Comparison of ENCODE assay signal across 22 cellular contexts in genomic region chr16:88720396-88720970, GRCh38. TPM values are rescaled to one million over a fixed set of nuclear protein-coding genes. Genes with fewer than 3 reads are reported as not detected.
DNase-seq lines count a peak whose midpoint lies in the region; ATAC-seq and TF ChIP-seq lines count a peak whose summit lies in the region.
"Had no signal": no experiment of that assay in that cellular context is flagged by ENCODE, and none has a peak within 500 bp of the region (broad histone marks: within the 10 kb centered on the region; RNA-seq: fewer than 3 reads in every experiment).

No MANE protein-coding gene starts in this region.

- POLR2A ChIA-PET in activated naive CD8-positive, alpha-beta T cell treated with anti-CD3 and anti-CD28 coated beads, Interleukin-2, amount 10 ng/mL, durations not matched to agents 7 days and 5 days (lab: Charles Lee): no interaction called here

- TF ChIP-seq CTCF in HFFc6 (IDR thresholded peaks at IDR 0.05): no peak

- ATAC-seq in activated naive CD8-positive, alpha-beta T cell treated with anti-CD3 and anti-CD28 coated beads, Interleukin-2, amount 10 ng/mL, durations not matched to agents 7 days and 5 days (ENCODE audit: low read depth): no peak
- ATAC-seq in stimulated activated effector memory CD8-positive, alpha-beta T cell treated with anti-CD3 and anti-CD28 coated beads, Interleukin-12 subunit alpha, Interleukin-12 subunit beta, amount 100 ng/mL, for 72 hours: no peak
- no peak for ATAC-seq in esophagus mucosa
- no peak for ATAC-seq in GM18870 (IDR thresholded peaks at IDR 0.05; ENCODE audit: unreplicated experiment)
- ATAC-seq: A549 had no signal

- H3K9me3 Mint-ChIP-seq in activated naive CD4-positive, alpha-beta T cell treated with anti-CD3 and anti-CD28 coated beads, Interleukin-2, amount 50 U/mL, for 24 hours: no peaks in the 10 kb centered on the region
- H3K9me3 Mint-ChIP-seq in HFFc6: no peaks in the 10 kb centered on the region
- H3K9me3 Mint-ChIP-seq in activated naive CD8-positive, alpha-beta T cell treated with anti-CD3 and anti-CD28 coated beads, Interleukin-2, amount 10 ng/mL, durations not matched to agents 7 days and 5 days: no peaks in the 10 kb centered on the region
- no peaks in the 10 kb centered on the region for H3K9me3 Mint-ChIP-seq in stimulated activated effector memory CD8-positive, alpha-beta T cell treated with anti-CD3 and anti-CD28 coated beads, Interleukin-12 subunit alpha, Interleukin-12 subunit beta, amount 100 ng/mL, for 72 hours
- H3K9me3 Mint-ChIP-seq: CD14-positive monocyte, IgD-negative memory B cell had no signal

- no peaks in the 10 kb centered on the region for H3K4me1 Mint-ChIP-seq in activated naive CD4-positive, alpha-beta T cell treated with anti-CD3 and anti-CD28 coated beads, Interleukin-2, amount 50 U/mL, for 24 hours
- H3K4me1 Mint-ChIP-seq in HFFc6 (ENCODE audit: low read depth): no peaks in the 10 kb centered on the region
- H3K4me1 Mint-ChIP-seq in activated naive CD8-positive, alpha-beta T cell treated with anti-CD3 and anti-CD28 coated beads, Interleukin-2, amount 10 ng/mL, durations not matched to agents 7 days and 5 days: peaks cover 2% of the 10 kb centered on the region
- H3K4me1 Mint-ChIP-seq in stimulated activated effector memory CD8-positive, alpha-beta T cell treated with anti-CD3 and anti-CD28 coated beads, Interleukin-12 subunit alpha, Interleukin-12 subunit beta, amount 100 ng/mL, for 72 hours: peaks cover 13% of the 10 kb centered on the region
- H3K4me1 Mint-ChIP-seq: B cell, CD14-positive monocyte, IgD-negative memory B cell had no signal

- H3K27ac Mint-ChIP-seq in activated naive CD4-positive, alpha-beta T cell treated with anti-CD3 and anti-CD28 coated beads, Interleukin-2, amount 50 U/mL, for 24 hours: peak overlapping the region; percentile 59
- peak overlapping the region; percentile 31; the same call in 1 of the 2 replicates for H3K27ac Mint-ChIP-seq in HFFc6
- peak overlapping the region; percentile 20 for H3K27ac Mint-ChIP-seq in activated naive CD8-positive, alpha-beta T cell treated with anti-CD3 and anti-CD28 coated beads, Interleukin-2, amount 10 ng/mL, durations not matched to agents 7 days and 5 days
- peak overlapping the region; percentile 72 for H3K27ac Mint-ChIP-seq in stimulated activated effector memory CD8-positive, alpha-beta T cell treated with anti-CD3 and anti-CD28 coated beads, Interleukin-12 subunit alpha, Interleukin-12 subunit beta, amount 100 ng/mL, for 72 hours
- H3K27ac Mint-ChIP-seq: B cell, IgD-negative memory B cell had no signal

- DNase-seq in activated naive CD4-positive, alpha-beta T cell treated with Interleukin-2 at 50 U/mL for 16 hours: no peak
- no peak for DNase-seq in HFFc6
- DNase-seq in activated naive CD8-positive, alpha-beta T cell treated with anti-CD3 and anti-CD28 coated beads, Interleukin-2, amount 10 ng/mL, durations not matched to agents 7 days and 5 days: no peak
- no peak for DNase-seq in stimulated activated effector memory CD8-positive, alpha-beta T cell treated with anti-CD3 and anti-CD28 coated beads, Interleukin-12 subunit alpha, Interleukin-12 subunit beta, amount 100 ng/mL, for 72 hours (ENCODE audit: low spot score in 2 of 2)
- DNase-seq in NCI-H1694 (lab: John Stamatoyannopoulos, UW): no peak
- DNase-seq: EL, Karpas-422, NCI-H1694 treated with DMSO at 0.1 percent for 48 hours, NCI-H2081 treated with DMSO at 0.1 percent for 48 hours, NCI-H2171 treated with DMSO at 0.1 percent for 48 hours, NCI-H446, NCI-H526, OCI-M1, SHP77 had no signal

- peaks cover 5% of the 10 kb centered on the region for H3K36me3 Mint-ChIP-seq in activated naive CD4-positive, alpha-beta T cell treated with anti-CD3 and anti-CD28 coated beads, Interleukin-2, amount 50 U/mL, for 24 hours
- H3K36me3 Mint-ChIP-seq in HFFc6 (ENCODE audit: low read depth): peaks cover 25% of the 10 kb centered on the region
- H3K36me3 Mint-ChIP-seq in activated naive CD8-positive, alpha-beta T cell treated with anti-CD3 and anti-CD28 coated beads, Interleukin-2, amount 10 ng/mL, durations not matched to agents 7 days and 5 days: peaks cover 10% of the 10 kb centered on the region
- peaks cover 95% of the 10 kb centered on the region for H3K36me3 Mint-ChIP-seq in stimulated activated effector memory CD8-positive, alpha-beta T cell treated with anti-CD3 and anti-CD28 coated beads, Interleukin-12 subunit alpha, Interleukin-12 subunit beta, amount 100 ng/mL, for 72 hours
- H3K36me3 Mint-ChIP-seq: IgD-negative memory B cell had no signal

- H3K27me3 Mint-ChIP-seq in activated naive CD4-positive, alpha-beta T cell treated with anti-CD3 and anti-CD28 coated beads, Interleukin-2, amount 50 U/mL, for 24 hours: no peaks in the 10 kb centered on the region
- H3K27me3 Mint-ChIP-seq in HFFc6 (ENCODE audit: insufficient read depth): peaks cover 7% of the 10 kb centered on the region
- H3K27me3 Mint-ChIP-seq in activated naive CD8-positive, alpha-beta T cell treated with anti-CD3 and anti-CD28 coated beads, Interleukin-2, amount 10 ng/mL, durations not matched to agents 7 days and 5 days: no peaks in the 10 kb centered on the region
- H3K27me3 Mint-ChIP-seq: B cell, IgD-negative memory B cell had no signal

- H3K4me3 Mint-ChIP-seq in activated naive CD4-positive, alpha-beta T cell treated with anti-CD3 and anti-CD28 coated beads, Interleukin-2, amount 50 U/mL, for 24 hours: no peak overlapping the region
- no peak overlapping the region for H3K4me3 Mint-ChIP-seq in HFFc6
- H3K4me3 Mint-ChIP-seq in activated naive CD8-positive, alpha-beta T cell treated with anti-CD3 and anti-CD28 coated beads, Interleukin-2, amount 10 ng/mL, durations not matched to agents 7 days and 5 days: no peak overlapping the region
- H3K4me3 Mint-ChIP-seq in stimulated activated effector memory CD8-positive, alpha-beta T cell treated with anti-CD3 and anti-CD28 coated beads, Interleukin-12 subunit alpha, Interleukin-12 subunit beta, amount 100 ng/mL, for 72 hours: no peak overlapping the region
- H3K4me3 Mint-ChIP-seq: B cell, CD14-positive monocyte, IgD-negative memory B cell had no signal

RNA-seq across cellular contexts. Expression of gene CTU2, which starts 14.2 kb away (rescaled TPM):
- total RNA-seq in HFFc6 (2021; fragmentation: NEBNext Ultra II Directional; extraction: Animal tissue kit (Norgen Biotek cat#: 25700)): 10 to 100 TPM; 26.2 to 37.0 (median 33.2) TPM
- total RNA-seq in activated naive CD8-positive, alpha-beta T cell treated with anti-CD3 and anti-CD28 coated beads, Interleukin-2, amount 10 ng/mL, durations not matched to agents 7 days and 5 days: 10 to 100 TPM; 22.8 to 25.7 TPM
- total RNA-seq in esophagus mucosa: 14.3 TPM

RNA-seq across cellular contexts. Expression of gene RNF166, which starts 14.3 kb away (rescaled TPM):
- total RNA-seq in HFFc6 (2021; fragmentation: NEBNext Ultra II Directional; extraction: Animal tissue kit (Norgen Biotek cat#: 25700)): 10 to 100 TPM; 10.3 to 18.3 (median 13.2) TPM
- 100 to 1,000 TPM; 227 to 229 TPM for total RNA-seq in activated naive CD8-positive, alpha-beta T cell treated with anti-CD3 and anti-CD28 coated beads, Interleukin-2, amount 10 ng/mL, durations not matched to agents 7 days and 5 days
- total RNA-seq in esophagus mucosa: 4.7 TPM

RNA-seq across cellular contexts. Expression of gene SNAI3, which starts 34.2 kb away (rescaled TPM):
- total RNA-seq in HFFc6 (2021; fragmentation: NEBNext Ultra II Directional; extraction: Animal tissue kit (Norgen Biotek cat#: 25700)): not detected
- total RNA-seq in activated naive CD8-positive, alpha-beta T cell treated with anti-CD3 and anti-CD28 coated beads, Interleukin-2, amount 10 ng/mL, durations not matched to agents 7 days and 5 days: 10 to 100 TPM; 14.4 to 15.0 TPM
- 0.28 TPM for total RNA-seq in esophagus mucosa
- total RNA-seq: M059J had no signal

RNA-seq across cellular contexts. Expression of gene MVD, which starts 57.6 kb away (rescaled TPM):
- 10 to 100 TPM; 21.1 to 28.0 (median 24.0) TPM for total RNA-seq in HFFc6 (2021; fragmentation: NEBNext Ultra II Directional; extraction: Animal tissue kit (Norgen Biotek cat#: 25700))
- total RNA-seq in activated naive CD8-positive, alpha-beta T cell treated with anti-CD3 and anti-CD28 coated beads, Interleukin-2, amount 10 ng/mL, durations not matched to agents 7 days and 5 days: 10 to 100 TPM; 80.7 to 84.2 TPM
- total RNA-seq in esophagus mucosa: 154 TPM

Comparison
In these comparisons a context has a peak if more than half of its experiments do, and no peak if none do; other contexts are left out.
1. H3K27ac Mint-ChIP-seq: peak in every context shown above with its lines; median percentile 72 in stimulated activated effector memory CD8-positive, alpha-beta T cell treated with anti-CD3 and anti-CD28 coated beads, Interleukin-12 subunit alpha, Interleukin-12 subunit beta, amount 100 ng/mL, for 72 hours; 59 in activated naive CD4-positive, alpha-beta T cell treated with anti-CD3 and anti-CD28 coated beads, Interleukin-2, amount 50 U/mL, for 24 hours; 31 in HFFc6; 20 in activated naive CD8-positive, alpha-beta T cell treated with anti-CD3 and anti-CD28 coated beads, Interleukin-2, amount 10 ng/mL, durations not matched to agents 7 days and 5 days.
2. RNA of gene RNF166, which starts 14.3 kb away (total RNA-seq): 227 to 229 TPM in activated naive CD8-positive, alpha-beta T cell treated with anti-CD3 and anti-CD28 coated beads, Interleukin-2, amount 10 ng/mL, durations not matched to agents 7 days and 5 days; 10.3 to 18.3 TPM in HFFc6 and 4.7 TPM in esophagus mucosa (single experiment); every median in the first group is over 10 times any median in the second.
3. RNA of gene SNAI3, which starts 34.2 kb away (total RNA-seq): 14.4 to 15.0 TPM in activated naive CD8-positive, alpha-beta T cell treated with anti-CD3 and anti-CD28 coated beads, Interleukin-2, amount 10 ng/mL, durations not matched to agents 7 days and 5 days; 0.28 TPM in esophagus mucosa (single experiment) and not detected in HFFc6; every median in the first group is over 10 times any median in the second.